17 cellular contexts compared by ENCODE assay signal in the genomic region with DNA sequence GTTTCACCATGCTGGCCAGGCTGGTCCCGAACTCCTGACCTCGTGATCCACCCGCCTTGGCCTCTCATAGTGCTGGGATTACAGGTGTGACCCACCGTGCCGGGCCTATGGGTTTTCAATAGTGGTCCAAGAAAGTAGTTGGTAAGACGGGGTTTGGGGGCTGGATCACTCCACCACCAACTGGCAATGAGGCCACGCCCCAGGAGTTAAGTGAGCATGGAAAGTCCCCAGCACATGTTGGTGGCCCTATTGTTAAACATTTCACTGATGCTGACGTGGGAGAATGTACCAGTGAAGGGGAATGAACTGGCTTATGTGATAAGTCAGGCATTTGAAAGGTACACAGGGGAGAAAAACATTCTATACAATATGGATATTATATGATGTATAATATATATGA.
DNase-seq lines count a peak whose midpoint lies in the region; ATAC-seq, FAIRE-seq and TF ChIP-seq lines count a peak whose summit lies in the region.
"Had no signal": no experiment of that assay in that cellular context is flagged by ENCODE, and none has a peak within 500 bp of the region (broad histone marks: within the 10 kb centered on the region; RNA-seq: fewer than 3 reads in every experiment).

No MANE protein-coding gene starts in this region.

- no peaks in the 10 kb centered on the region for H3K9me1 ChIP-seq in endothelial cell of umbilical vein (replicated peaks; ENCODE audit: control insufficient read depth, extremely low read depth, insufficient read depth, low read length)

- no peaks in the 10 kb centered on the region for H4K20me1 ChIP-seq in endothelial cell of umbilical vein (replicated peaks; ENCODE audit: control insufficient read depth, extremely low read depth, insufficient read depth, low read length)

- H3K36me3 Mint-ChIP-seq in HFFc6 (ENCODE audit: low read depth) = peaks cover 7% of the 10 kb centered on the region
- H3K36me3 Mint-ChIP-seq in stimulated activated naive B cell treated with anti-CD40 and anti-IgM and Interleukin-4, amounts not matched to agents 10 μg/mL and 1 μg/mL and 100 μg/mL, for 72 hours = peaks cover 2 to 4% of the 10 kb centered on the region in 2 donors
- H3K36me3 Mint-ChIP-seq in CD4-positive, alpha-beta T cell (ENCODE audit: low read depth) = no peaks in the 10 kb centered on the region

- POLR2A ChIA-PET in endothelial cell of umbilical vein (lab: Charles Lee) = no interaction called here
- POLR2A ChIA-PET in CD4-positive, alpha-beta T cell (lab: Charles Lee) = no interaction called here

- no peak for TF ChIP-seq POLR2A in endothelial cell of umbilical vein (IDR thresholded peaks at IDR 0.05; ENCODE audit: low read depth, low read length)

- H3K27ac ChIP-seq in endothelial cell of umbilical vein (ENCODE audit: insufficient read depth, low read depth, low read length) = peak overlapping the region; percentile 98
- H3K27ac ChIP-seq in CD4-positive, alpha-beta T cell (ENCODE audit: low read depth, low read length) = no peak overlapping the region
- H3K27ac ChIP-seq: C4-2B had no signal

- H3K4me1 ChIP-seq in endothelial cell of umbilical vein (ENCODE audit: control insufficient read depth, extremely low read depth, insufficient read depth, low read length) (peaks cover 16% of the 10 kb centered on the region), mucosa of descending colon (ENCODE audit: low read depth) (no peaks in the 10 kb centered on the region)

- H3K27ac Mint-ChIP-seq in HFFc6 = 0 out of 2 replicates have a peak overlapping the region, but pooled peaks have one; percentile 24
- H3K27ac Mint-ChIP-seq in stimulated activated naive B cell treated with anti-CD40 and anti-IgM and Interleukin-4, amounts not matched to agents 10 μg/mL and 1 μg/mL and 100 μg/mL, for 72 hours = peak overlapping the region; percentile 16
- H3K27ac Mint-ChIP-seq in CD4-positive, alpha-beta T cell = no peak overlapping the region

- no peaks in the 10 kb centered on the region for H3K27me3 ChIP-seq in endothelial cell of umbilical vein (ENCODE audit: control insufficient read depth in 2 of 2, insufficient read depth in 2 of 2, low read length in 2 of 2)
- no peaks in the 10 kb centered on the region for H3K27me3 ChIP-seq in CD4-positive, alpha-beta T cell (ENCODE audit: control insufficient read depth, insufficient read depth, low read length)

- peaks cover 5% of the 10 kb centered on the region; the same call in 1 of the 2 replicates for H3K27me3 Mint-ChIP-seq in HFFc6 (ENCODE audit: insufficient read depth)
- H3K27me3 Mint-ChIP-seq in stimulated activated naive B cell treated with anti-CD40 and anti-IgM and Interleukin-4, amounts not matched to agents 10 μg/mL and 1 μg/mL and 100 μg/mL, for 72 hours = peaks cover 5 to 18% of the 10 kb centered on the region in 2 donors
- peaks cover 8% of the 10 kb centered on the region for H3K27me3 Mint-ChIP-seq in CD4-positive, alpha-beta T cell

- CTCF ChIA-PET in endothelial cell of umbilical vein (lab: Charles Lee) = interaction anchor here (1.4 to 1.7 kb wide), 3 partner anchors 43 to 89 kb away, joined by 6 to 11 read pairs (median 8); no protein-coding TSS in a partner anchor
- CTCF ChIA-PET in CD4-positive, alpha-beta T cell (lab: Charles Lee) = no interaction called here

- ATAC-seq in stimulated activated naive B cell treated with anti-CD40 and anti-IgM and Interleukin-4, amounts not matched to agents 10 μg/mL and 1 μg/mL and 100 μg/mL, for 72 hours (replicated peaks) = no peak
- ATAC-seq in GM21423 (IDR thresholded peaks at IDR 0.05; ENCODE audit: unreplicated experiment) = no peak
- no peak for ATAC-seq in CD4-positive, alpha-beta T cell (ENCODE audit: poor library complexity)
- no peak for ATAC-seq in mucosa of descending colon
- ATAC-seq: Panc1, Right ventricle myocardium inferior had no signal

- no peak overlapping the region for H3K4me2 ChIP-seq in endothelial cell of umbilical vein (ENCODE audit: insufficient read depth, low read length)

- peaks cover 23% of the 10 kb centered on the region for H3K4me1 Mint-ChIP-seq in HFFc6 (ENCODE audit: low read depth)
- H3K4me1 Mint-ChIP-seq in stimulated activated naive B cell treated with anti-CD40 and anti-IgM and Interleukin-4, amounts not matched to agents 10 μg/mL and 1 μg/mL and 100 μg/mL, for 72 hours = no peaks in the 10 kb centered on the region
- H3K4me1 Mint-ChIP-seq in CD4-positive, alpha-beta T cell (ENCODE audit: low read depth) = no peaks in the 10 kb centered on the region

- no peak overlapping the region for H2AFZ ChIP-seq in endothelial cell of umbilical vein (ENCODE audit: low read depth, low read length)

- dilution Hi-C loops in endothelial cell of umbilical vein (cut with MboI; ENCODE audit: extremely low pct_ligation_motif_present, low sequenced_read_pairs) = no loop called here

- 0 out of 2 replicates have a peak, but pooled peaks cover 4% of the 10 kb centered on the region for H3K9me3 Mint-ChIP-seq in HFFc6
- peaks cover 5 to 11% of the 10 kb centered on the region in 2 donors for H3K9me3 Mint-ChIP-seq in stimulated activated naive B cell treated with anti-CD40 and anti-IgM and Interleukin-4, amounts not matched to agents 10 μg/mL and 1 μg/mL and 100 μg/mL, for 72 hours
- no peaks in the 10 kb centered on the region for H3K9me3 Mint-ChIP-seq in CD4-positive, alpha-beta T cell

- H3K9me3 ChIP-seq in endothelial cell of umbilical vein (replicated peaks; ENCODE audit: control insufficient read depth, insufficient read depth, low read length) (no peaks in the 10 kb centered on the region), mucosa of descending colon (no peaks in the 10 kb centered on the region)
- H3K9me3 ChIP-seq in CD4-positive, alpha-beta T cell (ENCODE audit: control insufficient read depth, low read length) = no peaks in the 10 kb centered on the region

- peak; percentile 49 for FAIRE-seq in endothelial cell of umbilical vein (lab: Jason Lieb, UNC)
- FAIRE-seq: GM19239, H1 had no signal

- intact Hi-C loops in endothelial cell of umbilical vein (cut with micrococcal nuclease) (no loop called here), mucosa of descending colon (cut with DNase I, micrococcal nuclease) (no loop called here)
- intact Hi-C loops in CD4-positive, alpha-beta T cell (cut with DNase I, micrococcal nuclease) = no loop called here

- H3K36me3 ChIP-seq in endothelial cell of umbilical vein (ENCODE audit: control insufficient read depth in 2 of 2, extremely low read depth in 1 of 2, insufficient read depth in 2 of 2, low read length in 2 of 2) (no peaks in the 10 kb centered on the region), mucosa of descending colon (ENCODE audit: low read depth) (no peaks in the 10 kb centered on the region)

- no peak for TF ChIP-seq CTCF in HFFc6 (IDR thresholded peaks at IDR 0.05)
- no peak for TF ChIP-seq CTCF in endothelial cell of umbilical vein (IDR thresholded peaks at IDR 0.05; ENCODE audit: extremely low read depth in 1 of 2, insufficient read depth in 1 of 2, low read depth in 1 of 2, low read length in 2 of 2)
- no peak for TF ChIP-seq CTCF in CD4-positive, alpha-beta T cell (IDR thresholded peaks at IDR 0.05)
- TF ChIP-seq CTCF in mucosa of descending colon (IDR thresholded peaks at IDR 0.05) = no peak

- H3K9ac ChIP-seq in endothelial cell of umbilical vein (replicated peaks; ENCODE audit: extremely low read depth, insufficient read depth, low read length) = no peak overlapping the region

- DNase-seq in HFFc6 (no peak), RPMI8226 (peak; percentile 57), endothelial cell of umbilical vein (ENCODE audit: low read depth, low spot score) (no peak), mucosa of descending colon (no peak)
- DNase-seq in stimulated activated naive B cell treated with anti-CD40 and anti-IgM and Interleukin-4, amounts not matched to agents 10 μg/mL and 1 μg/mL and 100 μg/mL, for 72 hours = no peak
- no peak for DNase-seq in CD4-positive, alpha-beta T cell
- DNase-seq: DMS79 treated with DMSO at 0.1 percent for 48 hours, NCI-H1105, NCI-H1694, NCI-H2081 treated with DMSO at 0.1 percent for 48 hours, SW 1271 had no signal

- BruUV-seq in endothelial cell of umbilical vein (replicated peaks; lab: Mats Ljungman, UMichigan) = no TSS peak

- H3K4me3 Mint-ChIP-seq in HFFc6 = no peak overlapping the region
- no peak overlapping the region for H3K4me3 Mint-ChIP-seq in stimulated activated naive B cell treated with anti-CD40 and anti-IgM and Interleukin-4, amounts not matched to agents 10 μg/mL and 1 μg/mL and 100 μg/mL, for 72 hours
- no peak overlapping the region for H3K4me3 Mint-ChIP-seq in CD4-positive, alpha-beta T cell

- H3K4me3 ChIP-seq in endothelial cell of umbilical vein (replicated peaks in 1 of 3; ENCODE audit: insufficient read depth in 1 of 3, low read depth in 1 of 3, low read length in 3 of 3) (no peak overlapping the region), mucosa of descending colon (no peak overlapping the region)

- no peaks in the 10 kb centered on the region for H3K79me2 ChIP-seq in endothelial cell of umbilical vein (ENCODE audit: control insufficient read depth, insufficient read depth, low read length)

TF ChIP-seq in endothelial cell of umbilical vein, 7 proteins besides CTCF, POLR2A, EP300 and RAD21:
- no peak for TF ChIP-seq EZH2 (IDR thresholded peaks at IDR 0.05; ENCODE audit: borderline replicate concordance, low read depth, low read length, severe bottlenecking)
- no peak for TF ChIP-seq JUN (IDR thresholded peaks at IDR 0.05; ENCODE audit: borderline replicate concordance, insufficient read depth, insufficient read length, low read depth)
- no peak for TF ChIP-seq FOS (IDR thresholded peaks at IDR 0.05; ENCODE audit: borderline replicate concordance, insufficient read depth, low read length)
- no peak for TF ChIP-seq MYC (IDR thresholded peaks at IDR 0.05; ENCODE audit: low read depth, low read length)
TF ChIP-seq in endothelial cell of umbilical vein: peak in this region for 0.
